Comparison of ENCODE assay signal across 8 cellular contexts in the genomic region with DNA sequence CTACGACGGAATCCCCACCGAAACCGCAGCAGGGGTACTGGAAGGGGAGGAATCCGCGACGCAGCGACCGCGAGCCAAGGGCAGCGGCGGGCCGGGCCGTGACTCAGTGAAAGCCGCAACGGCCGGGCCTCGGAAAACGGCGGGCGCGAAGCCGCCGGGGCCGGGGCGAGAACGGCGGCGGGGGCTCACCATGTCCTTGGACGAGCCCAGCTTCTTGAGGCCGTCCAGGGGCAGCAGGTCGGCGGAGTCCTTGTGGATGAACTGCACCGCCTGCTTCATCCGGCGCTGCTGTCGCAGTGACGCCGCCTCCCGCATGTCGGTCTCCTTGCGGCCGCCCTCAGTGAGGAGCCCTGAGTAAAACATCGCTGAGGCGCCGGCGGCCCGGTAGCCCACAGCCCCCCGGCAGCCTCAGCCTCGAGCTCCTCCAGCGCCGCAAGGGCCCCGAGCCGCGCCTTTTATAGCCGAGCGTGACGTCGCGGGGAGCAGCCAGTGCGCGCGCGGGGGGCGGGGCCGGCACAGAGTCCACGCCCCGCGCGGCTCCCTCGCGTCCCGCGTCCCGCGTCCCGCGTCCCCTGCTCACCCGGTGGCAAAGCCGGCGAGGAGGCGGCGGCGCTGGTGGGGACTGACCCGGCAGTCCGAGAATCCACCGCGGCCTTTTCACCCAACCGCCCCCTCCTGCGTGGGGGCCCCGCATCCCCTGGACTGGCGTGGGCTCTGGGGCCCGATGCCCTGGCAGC. TPM values are rescaled to one million over a fixed set of nuclear protein-coding genes. Genes with fewer than 3 reads are reported as not detected.
A peak's percentile ranks its signal among the peaks of the same experiment; 100 is the strongest.
DNase-seq lines count a peak whose midpoint lies in the region; ATAC-seq and TF ChIP-seq lines count a peak whose summit lies in the region.

A gene (minus strand): TSS at position 429 of the 737 bp plus-strand sequence. CDS start 66 bp downstream, at position 363.

- peaks cover 58% of the 10 kb centered on the region for H3K27me3 ChIP-seq in CD4-positive, CD25-positive, alpha-beta regulatory T cell (ENCODE audit: control insufficient read depth, insufficient read depth, low read length)
- peaks cover 23 to 33% of the 10 kb centered on the region in 2 donors for H3K27me3 ChIP-seq in mucosa of rectum (ENCODE audit: control insufficient read depth in 2 of 2, insufficient read depth in 2 of 2, low read length in 2 of 2)

- DNase-seq in CD4-positive, CD25-positive, alpha-beta regulatory T cell, result peak; percentile 70 to 75 (median 74)
- DNase-seq in HFFc6 (peak; percentile 28), NOMO-1 (lab: John Stamatoyannopoulos, UW; ENCODE audit: unreplicated experiment in 2 of 2) (peak; percentile 43 to 44), erythroblast (lab: John Stamatoyannopoulos, UW) (peak; percentile 81 to 90)
- DNase-seq in activated T-cell treated with anti-CD3 and anti-CD28 coated beads, Interleukin-2, amount 50 U/mL, for 1 hour, result peak; percentile 86
- peak; percentile 51 to 63 for DNase-seq in stimulated activated CD8-positive, alpha-beta memory T cell treated with anti-CD3 and anti-CD28 coated beads, Interleukin-2, amount 100 ng/mL, for 48 hours (ENCODE audit: low read depth in 2 of 2)

- no peaks in the 10 kb centered on the region for H3K36me3 ChIP-seq in CD4-positive, CD25-positive, alpha-beta regulatory T cell (ENCODE audit: control insufficient read depth, insufficient read depth, low read length)
- H3K36me3 ChIP-seq in mucosa of rectum (ENCODE audit: control insufficient read depth in 2 of 2, insufficient read depth in 2 of 2, low read length in 2 of 2), result no peaks in the 10 kb centered on the region

- H3K4me1 Mint-ChIP-seq in CD4-positive, CD25-positive, alpha-beta regulatory T cell, result peaks cover 0 to 22% (median 7%) of the 10 kb centered on the region in 4 donors
- H3K4me1 Mint-ChIP-seq in HFFc6 (ENCODE audit: low read depth), result peaks cover 38% of the 10 kb centered on the region

- peaks cover 0 to 5% (median 0%) of the 10 kb centered on the region in 7 donors for H3K9me3 Mint-ChIP-seq in CD4-positive, CD25-positive, alpha-beta regulatory T cell
- H3K9me3 Mint-ChIP-seq in HFFc6, result no peaks in the 10 kb centered on the region

- H3K27me3 Mint-ChIP-seq in CD4-positive, CD25-positive, alpha-beta regulatory T cell, result peaks cover 80% of the 10 kb centered on the region
- peaks cover 22% of the 10 kb centered on the region for H3K27me3 Mint-ChIP-seq in HFFc6 (ENCODE audit: insufficient read depth)

- no peak within 1 kb of the TSS for H3K27ac ChIP-seq in CD4-positive, CD25-positive, alpha-beta regulatory T cell (ENCODE audit: insufficient read depth, low read length, poor library complexity, severe bottlenecking)
- no peak within 1 kb of the TSS for H3K27ac ChIP-seq in mucosa of rectum (ENCODE audit: low read depth in 2 of 2, low read length in 2 of 2)

- TF ChIP-seq POLR2A in erythroblast (IDR thresholded peaks at IDR 0.05; ENCODE audit: low read length), result peak; percentile 56

- peaks cover 20% of the 10 kb centered on the region for H3K4me1 ChIP-seq in CD4-positive, CD25-positive, alpha-beta regulatory T cell (ENCODE audit: control insufficient read depth, insufficient read depth, low read length, poor library complexity, severe bottlenecking)
- H3K4me1 ChIP-seq in mucosa of rectum (ENCODE audit: control insufficient read depth in 2 of 2, insufficient read depth in 2 of 2, low read length in 2 of 2), result peaks cover 3 to 9% of the 10 kb centered on the region in 2 donors

- H3K9ac ChIP-seq in mucosa of rectum (ENCODE audit: low read depth in 1 of 2, low read length in 2 of 2), result peak within 1 kb of the TSS in 1 of 2 donors; percentile 48

- no peaks in the 10 kb centered on the region for H3K36me3 Mint-ChIP-seq in CD4-positive, CD25-positive, alpha-beta regulatory T cell
- H3K36me3 Mint-ChIP-seq in HFFc6 (ENCODE audit: low read depth), result peaks cover 5% of the 10 kb centered on the region

- ATAC-seq in CD4-positive, CD25-positive, alpha-beta regulatory T cell (ENCODE audit: low read depth in 2 of 2), result peak; percentile 69 to 70
- ATAC-seq in GM21528 (IDR thresholded peaks at IDR 0.05; ENCODE audit: low FRiP score, unreplicated experiment), result no peak

- H3K27ac Mint-ChIP-seq in CD4-positive, CD25-positive, alpha-beta regulatory T cell, result peak within 1 kb of the TSS in 2 of 3 donors; percentile 75 to 76
- peak within 1 kb of the TSS; percentile 80 for H3K27ac Mint-ChIP-seq in HFFc6

- peak within 1 kb of the TSS; percentile 73 for H3K4me3 ChIP-seq in CD4-positive, CD25-positive, alpha-beta regulatory T cell (ENCODE audit: low read depth, low read length)
- H3K4me3 ChIP-seq in mucosa of rectum (ENCODE audit: low read length in 2 of 2), result peak within 1 kb of the TSS; percentile 50 to 56

- no peak for TF ChIP-seq CTCF in HFFc6 (IDR thresholded peaks at IDR 0.05)

- peak within 1 kb of the TSS; percentile 71 to 87 (median 80) for H3K4me3 Mint-ChIP-seq in CD4-positive, CD25-positive, alpha-beta regulatory T cell
- peak within 1 kb of the TSS; percentile 89 for H3K4me3 Mint-ChIP-seq in HFFc6

- H3K9me3 ChIP-seq in CD4-positive, CD25-positive, alpha-beta regulatory T cell (ENCODE audit: control insufficient read depth in 2 of 2, low read length in 2 of 2), result no peaks in the 10 kb centered on the region
- H3K9me3 ChIP-seq in mucosa of rectum (ENCODE audit: control insufficient read depth in 2 of 2, low read length in 2 of 2), result no peaks in the 10 kb centered on the region

RNA-seq across cellular contexts. Expression of the gene that starts here (rescaled TPM):
- total RNA-seq in CD4-positive, CD25-positive, alpha-beta regulatory T cell, result 3.4 TPM
- polyA plus RNA-seq in CD4-positive, CD25-positive, alpha-beta regulatory T cell, result under 1 TPM in 3 of 4 donors, not detected in 1; 0.38 to 0.87 (median 0.39) TPM
- 10 to 100 TPM in 4 of 6 experiments, 1 to 10 TPM in 2; 7.8 to 18.6 (median 16.2) TPM for total RNA-seq in HFFc6 (2021; fragmentation: NEBNext Ultra II Directional; extraction: Animal tissue kit (Norgen Biotek cat#: 25700))

Comparison
In these comparisons a context has a peak if more than half of its experiments do, and no peak if none do; other contexts are left out.
1. DNase-seq: peak in every context shown above with its lines; median percentile 86 in activated T-cell treated with anti-CD3 and anti-CD28 coated beads, Interleukin-2, amount 50 U/mL, for 1 hour; 86 in erythroblast; 74 in CD4-positive, CD25-positive, alpha-beta regulatory T cell; 57 in stimulated activated CD8-positive, alpha-beta memory T cell treated with anti-CD3 and anti-CD28 coated beads, Interleukin-2, amount 100 ng/mL, for 48 hours; 44 in NOMO-1; 28 in HFFc6.